In genomic region chr18:55319517-55319905, GRCh38 we compare ENCODE assay signal across 9 cellular contexts.
A peak's percentile ranks its signal among the peaks of the same experiment; 100 is the strongest.
DNase-seq lines count a peak whose midpoint lies in the region; ATAC-seq, FAIRE-seq and TF ChIP-seq lines count a peak whose summit lies in the region.
"Had no signal": no experiment of that assay in that cellular context is flagged by ENCODE, and none has a peak within 500 bp of the region (broad histone marks: within the 10 kb centered on the region; RNA-seq: fewer than 3 reads in every experiment).

No MANE protein-coding gene starts in this region.

- no peaks in the 10 kb centered on the region for H3K79me2 ChIP-seq in HepG2 (ENCODE audit: insufficient read depth, low read length)

- TF ChIP-seq POLR2A in right lobe of liver (IDR thresholded peaks at IDR 0.05) (no peak), HepG2 (IDR thresholded peaks at IDR 0.05; ENCODE audit: insufficient read depth in 1 of 2, low read depth in 2 of 2, low read length in 2 of 2) (no peak), vagina (IDR thresholded peaks at IDR 0.05) (no peak)

- TF ChIP-seq EP300 in HepG2 (IDR thresholded peaks at IDR 0.05; ENCODE audit: low read depth in 2 of 2, low read length in 2 of 2) (no peak), HepG2 (CRISPR knock-in tag; IDR thresholded peaks at IDR 0.05; ENCODE audit: borderline replicate concordance) (no peak)

- no peak for FAIRE-seq in HepG2 (lab: Jason Lieb, UNC)

- TF ChIP-seq RAD21 in HepG2 (CRISPR knock-in tag; IDR thresholded peaks at IDR 0.05), result no peak

- no peak overlapping the region for H2AFZ ChIP-seq in HepG2 (ENCODE audit: low read length)

- DNase-seq in right lobe of liver, result no peak
- no peak for DNase-seq in HepG2 (ENCODE audit: low spot score)
- DNase-seq in brain microvascular endothelial cell, result no peak
- no peak for DNase-seq in vagina (ENCODE audit: extremely low spot score in 2 of 2)
- no peak for DNase-seq in HK-2 (ENCODE audit: unreplicated experiment)
- no peak for DNase-seq in NCI-H2029 (lab: John Stamatoyannopoulos, UW)
- DNase-seq: WERI-Rb-1 had no signal

- H3K27me3 ChIP-seq in right lobe of liver (peaks cover 0 to 11% of the 10 kb centered on the region in 2 donors), HepG2 (ENCODE audit: control insufficient read depth in 1 of 2, insufficient read depth in 2 of 2, low read length in 2 of 2) (no peaks in the 10 kb centered on the region; a peak in 1 of 5 replicates), brain microvascular endothelial cell (replicated peaks) (no peaks in the 10 kb centered on the region), mucosa of rectum (ENCODE audit: control insufficient read depth in 2 of 2, insufficient read depth in 2 of 2, low read length in 2 of 2) (peaks cover 2 to 3% of the 10 kb centered on the region in 2 donors), vagina (no peaks in the 10 kb centered on the region)

- peak overlapping the region in 1 of 3 donors; percentile 6 for H3K4me3 ChIP-seq in right lobe of liver
- H3K4me3 ChIP-seq in HepG2 (replicated peaks in 1 of 3; ENCODE audit: insufficient read depth in 1 of 3, low read depth in 2 of 3, low read length in 3 of 3), result no peak overlapping the region
- H3K4me3 ChIP-seq in brain microvascular endothelial cell (ENCODE audit: low read depth, low read length), result peak overlapping the region; percentile 6
- H3K4me3 ChIP-seq in mucosa of rectum (ENCODE audit: low read length in 2 of 2), result peak overlapping the region; percentile 1 to 77
- peak overlapping the region; percentile 55 to 63 for H3K4me3 ChIP-seq in vagina

- intact Hi-C loops in right lobe of liver (cut with DNase I), result no loop called here
- intact Hi-C loops in HepG2 (cut with micrococcal nuclease; ENCODE audit: unreplicated experiment), result no loop called here
- intact Hi-C loops in vagina (cut with DNase I), result no loop called here

- CTCF ChIA-PET in HepG2 (lab: Yijun Ruan, JAX; ENCODE audit: low intra/inter-chr PET ratio, low total read pairs), result no interaction called here

- POLR2A ChIA-PET in HepG2 (lab: Yijun Ruan, JAX), result no interaction called here

- no peaks in the 10 kb centered on the region for H3K4me1 ChIP-seq in right lobe of liver
- H3K4me1 ChIP-seq in HepG2 (ENCODE audit: insufficient read depth, low read length), result no peaks in the 10 kb centered on the region
- peaks cover 0 to 4% of the 10 kb centered on the region in 2 donors for H3K4me1 ChIP-seq in mucosa of rectum (ENCODE audit: control insufficient read depth in 2 of 2, insufficient read depth in 2 of 2, low read length in 2 of 2)
- peaks cover 60% of the 10 kb centered on the region for H3K4me1 ChIP-seq in vagina

- ATAC-seq in right lobe of liver (no peak), HepG2 (no peak), GM21390 (IDR thresholded peaks at IDR 0.05; ENCODE audit: unreplicated experiment) (no peak)

- no peak for TF ChIP-seq CTCF in right lobe of liver (IDR thresholded peaks at IDR 0.05)
- TF ChIP-seq CTCF in HepG2 (CRISPR knock-in tag; IDR thresholded peaks at IDR 0.05), result no peak
- no peak for TF ChIP-seq CTCF in brain microvascular endothelial cell (IDR thresholded peaks at IDR 0.05; ENCODE audit: low read depth, low read length, missing control alignments)
- no peak for TF ChIP-seq CTCF in vagina (IDR thresholded peaks at IDR 0.05)

- 37% methylated on average over 3 of the region's 3 CpGs for WGBS in right lobe of liver (ENCODE audit: insufficient coverage, low coverage, low lambda C conversion rate, missing lambda C conversion rate)
- 2% methylated on average over 3 of the region's 3 CpGs for WGBS in HepG2 (ENCODE audit: low lambda C conversion rate)

- H3K9me3 ChIP-seq in right lobe of liver, result no peaks in the 10 kb centered on the region
- no peaks in the 10 kb centered on the region for H3K9me3 ChIP-seq in HepG2 (ENCODE audit: low read length)
- H3K9me3 ChIP-seq in mucosa of rectum (ENCODE audit: control insufficient read depth in 2 of 2, low read length in 2 of 2), result no peaks in the 10 kb centered on the region
- no peaks in the 10 kb centered on the region for H3K9me3 ChIP-seq in vagina

- H3K4me2 ChIP-seq in HepG2 (ENCODE audit: low read depth, low read length), result no peak overlapping the region

- H3K36me3 ChIP-seq in right lobe of liver (no peaks in the 10 kb centered on the region), HepG2 (replicated peaks in 1 of 2; ENCODE audit: control insufficient read depth in 1 of 2, insufficient read depth in 2 of 2, low read length in 2 of 2) (no peaks in the 10 kb centered on the region), brain microvascular endothelial cell (replicated peaks) (no peaks in the 10 kb centered on the region), mucosa of rectum (ENCODE audit: control insufficient read depth in 2 of 2, insufficient read depth in 2 of 2, low read length in 2 of 2) (no peaks in the 10 kb centered on the region), vagina (no peaks in the 10 kb centered on the region)
- H3K36me3 ChIP-seq: WERI-Rb-1 had no signal

- no peaks in the 10 kb centered on the region for H4K20me1 ChIP-seq in HepG2 (ENCODE audit: insufficient read depth, low read length)

- in situ Hi-C loops in HepG2 (cut with HindIII; ENCODE audit: extremely low pct_ligation_motif_present, low pct_unique_long_range_greater_than_20kb) (no loop called here), brain microvascular endothelial cell (cut with HindIII; ENCODE audit: low pct_ligation_motif_present, low sequenced_read_pairs) (no loop called here)

- BruUV-seq in HepG2 (replicated peaks; lab: Mats Ljungman, UMichigan), result no TSS peak

- no peak overlapping the region for H3K9ac ChIP-seq in HepG2 (ENCODE audit: insufficient read depth, low read depth, low read length)
- H3K9ac ChIP-seq in mucosa of rectum (ENCODE audit: low read depth in 1 of 2, low read length in 2 of 2), result peak overlapping the region in 1 of 2 donors; percentile 5

- H3K27ac ChIP-seq in right lobe of liver, result peak overlapping the region in 2 of 3 donors; percentile 36 to 72
- H3K27ac ChIP-seq in HepG2 (ENCODE audit: extremely low read length, insufficient read depth, low read length), result no peak overlapping the region
- H3K27ac ChIP-seq in brain microvascular endothelial cell, result peak overlapping the region; percentile 88
- peak overlapping the region in 1 of 2 donors; percentile 53 for H3K27ac ChIP-seq in mucosa of rectum (ENCODE audit: low read depth in 2 of 2, low read length in 2 of 2)
- H3K27ac ChIP-seq in vagina, result peak overlapping the region; percentile 97
- H3K27ac ChIP-seq: WERI-Rb-1 had no signal

TF ChIP-seq in HepG2, 621 proteins besides CTCF, POLR2A, EP300 and RAD21 (continues in another document):
- TF ChIP-seq HDAC1 (CRISPR knock-in tag; IDR thresholded peaks at IDR 0.05) (no peak), KMT2A (CRISPR knock-in tag; IDR thresholded peaks at IDR 0.05) (no peak), HOXA7 (CRISPR knock-in tag; IDR thresholded peaks at IDR 0.05) (no peak), ONECUT2 (CRISPR knock-in tag; IDR thresholded peaks at IDR 0.05) (no peak), ZFP91 (CRISPR knock-in tag; IDR thresholded peaks at IDR 0.05; ENCODE audit: borderline replicate concordance) (no peak), CEBPZ (IDR thresholded peaks at IDR 0.05; ENCODE audit: low read length) (no peak), ZNF512 (CRISPR knock-in tag; IDR thresholded peaks at IDR 0.05) (no peak)

Comparison
In these comparisons a context has a peak if more than half of its experiments do, and no peak if none do; other contexts are left out.
1. H3K4me3 ChIP-seq: peak in brain microvascular endothelial cell (single experiment), mucosa of rectum (2 of 2) and vagina (2 of 2); none in HepG2 (0 of 3).